1 cellular context compared by ENCODE assay signal in genomic region chr19:11513946-11514345, GRCh38.
TF ChIP-seq lines count a peak whose summit lies in the region.

No MANE protein-coding gene starts in this region.

TF ChIP-seq in K562, 482 proteins besides CTCF, POLR2A, EP300 and RAD21:
- TF ChIP-seq RAD51 (IDR thresholded peaks at IDR 0.05; ENCODE audit: borderline replicate concordance, low read depth) (no peak), ZSCAN29 (IDR thresholded peaks at IDR 0.05) (no peak), STAT5B (CRISPR knock-in tag; IDR thresholded peaks at IDR 0.05) (no peak), POLR2G (IDR thresholded peaks at IDR 0.05; ENCODE audit: low read depth, low read length) (0 out of 2 replicates have a peak, but pooled peaks have one; percentile 28), RBFOX2 (IDR thresholded peaks at IDR 0.05; ENCODE audit: low read depth, low read length) (0 out of 2 replicates have a peak, but pooled peaks have one; percentile 20), PHB (CRISPR knock-in tag; IDR thresholded peaks at IDR 0.05) (no peak), ZNF184 (CRISPR knock-in tag; IDR thresholded peaks at IDR 0.05) (no peak)
